ENCODE assay signal across 15 cellular contexts in the genomic region with DNA sequence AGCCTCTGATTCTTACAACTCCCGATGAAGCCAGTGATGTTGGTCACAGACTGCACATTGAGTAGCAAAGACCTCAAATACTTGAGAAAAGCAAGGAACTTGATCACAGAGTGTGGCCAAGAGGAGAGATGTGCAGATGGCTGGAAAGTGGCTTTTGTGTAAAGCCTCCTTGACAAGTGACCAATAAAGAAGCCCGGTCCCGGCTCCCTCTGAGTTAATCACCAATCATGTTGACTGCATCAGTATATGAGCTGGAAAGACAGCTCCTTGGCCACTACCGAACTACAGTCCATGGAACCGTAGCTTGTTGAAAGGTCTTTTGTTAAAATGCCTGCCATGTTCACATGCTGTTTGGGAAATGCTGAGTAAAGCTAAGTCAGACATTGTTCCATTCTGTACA. TPM values are rescaled to one million over a fixed set of nuclear protein-coding genes. Genes with fewer than 3 reads are reported as not detected.
A peak's percentile ranks its signal among the peaks of the same experiment; 100 is the strongest.
DNase-seq lines count a peak whose midpoint lies in the region; ATAC-seq and TF ChIP-seq lines count a peak whose summit lies in the region.
"Had no signal": no experiment of that assay in that cellular context is flagged by ENCODE, and none has a peak within 500 bp of the region (broad histone marks: within the 10 kb centered on the region; RNA-seq: fewer than 3 reads in every experiment).

No MANE protein-coding gene starts in this region.

- TF ChIP-seq CTCF in mammary epithelial cell (conservative IDR thresholded peaks at IDR 0.05 in 1 of 2, IDR thresholded peaks at IDR 0.05 in 1 of 2; ENCODE audit: extremely low read depth in 1 of 2, insufficient read depth in 1 of 2, low read depth in 1 of 2, low read length in 2 of 2) (no peak), CD14-positive monocyte (IDR thresholded peaks at IDR 0.05) (no peak)

- BruUV-seq in mammary epithelial cell (replicated peaks; lab: Mats Ljungman, UMichigan) = TSS peak; percentile 91

- no peaks in the 10 kb centered on the region for H3K9me3 ChIP-seq in CD4-positive, alpha-beta memory T cell (ENCODE audit: control insufficient read depth in 1 of 2, low read length in 2 of 2)
- H3K9me3 ChIP-seq in mammary epithelial cell (replicated peaks; ENCODE audit: insufficient read depth, low read length) = no peaks in the 10 kb centered on the region

- intact Hi-C loops in CD4-positive, alpha-beta memory T cell (cut with micrococcal nuclease) = no loop called here
- intact Hi-C loops in mammary epithelial cell (cut with micrococcal nuclease) (no loop called here), CD14-positive monocyte (cut with micrococcal nuclease) (no loop called here)

- peak overlapping the region in 5 of 8 donors; percentile 3 to 80 (median 43) for H3K4me3 Mint-ChIP-seq in CD4-positive, alpha-beta memory T cell
- H3K4me3 Mint-ChIP-seq in CD14-positive monocyte = no peak overlapping the region
- H3K4me3 Mint-ChIP-seq: CD8-positive, alpha-beta T cell had no signal

- no peak overlapping the region for H2AFZ ChIP-seq in mammary epithelial cell (ENCODE audit: low read depth, low read length)

- peaks cover 13 to 42% (median 19%) of the 10 kb centered on the region in 4 donors for H3K4me1 Mint-ChIP-seq in CD4-positive, alpha-beta memory T cell
- peaks cover 24% of the 10 kb centered on the region for H3K4me1 Mint-ChIP-seq in CD14-positive monocyte

- peak overlapping the region; percentile 82 to 91 (median 89) for H3K27ac Mint-ChIP-seq in CD4-positive, alpha-beta memory T cell
- no peak overlapping the region for H3K27ac Mint-ChIP-seq in CD14-positive monocyte
- H3K27ac Mint-ChIP-seq: CD8-positive, alpha-beta T cell had no signal

- WGBS in mammary epithelial cell (ENCODE audit: low coverage, missing lambda C conversion rate) = 93% methylated on average over 5 of the region's 5 CpGs

- DNase-seq in CD4-positive, alpha-beta memory T cell = no peak
- DNase-seq in mammary epithelial cell (no peak), CD14-positive monocyte (ENCODE audit: low spot score) (no peak), AG20443 (ENCODE audit: low spot score) (no peak)
- DNase-seq: activated gamma-delta T cell, foreskin melanocyte, KBM-7, NCI-H1694 had no signal

- H3K27me3 ChIP-seq in CD4-positive, alpha-beta memory T cell (ENCODE audit: insufficient read depth, low read length) = no peaks in the 10 kb centered on the region
- H3K27me3 ChIP-seq in mammary epithelial cell (ENCODE audit: insufficient read depth, low read length) = no peaks in the 10 kb centered on the region
- H3K27me3 ChIP-seq: brain microvascular endothelial cell had no signal

- CTCF ChIA-PET in CD4-positive, alpha-beta memory T cell (lab: Charles Lee; ENCODE audit: partially characterized antibody) = no interaction called here
- CTCF ChIA-PET in mammary epithelial cell (lab: Charles Lee; ENCODE audit: low non-redundant PET) = no interaction called here

- no peak overlapping the region for H3K9ac ChIP-seq in mammary epithelial cell (ENCODE audit: insufficient read depth, low read length)

- H3K27ac ChIP-seq in CD4-positive, alpha-beta memory T cell (ENCODE audit: low read depth, low read length) = peak overlapping the region; percentile 68
- peak overlapping the region; percentile 53 for H3K27ac ChIP-seq in mammary epithelial cell (ENCODE audit: insufficient read depth, low read depth, low read length)
- H3K27ac ChIP-seq: brain microvascular endothelial cell had no signal

- ATAC-seq in GM19035 (IDR thresholded peaks at IDR 0.05; ENCODE audit: unreplicated experiment) = peak; percentile 19
- peak; percentile 8 for ATAC-seq in HG03520 (IDR thresholded peaks at IDR 0.05; ENCODE audit: unreplicated experiment)
- ATAC-seq in HG02588 (IDR thresholded peaks at IDR 0.05; ENCODE audit: unreplicated experiment) = no peak
- ATAC-seq in GM21723 (IDR thresholded peaks at IDR 0.05; ENCODE audit: unreplicated experiment) = no peak
- ATAC-seq: CD8-positive, alpha-beta T cell had no signal

- H3K79me2 ChIP-seq in mammary epithelial cell (ENCODE audit: insufficient read depth, low read length) = no peaks in the 10 kb centered on the region

- dilution Hi-C loops in mammary epithelial cell (cut with HindIII; ENCODE audit: low sequenced_read_pairs) = no loop called here

- no peaks in the 10 kb centered on the region for H3K36me3 Mint-ChIP-seq in CD4-positive, alpha-beta memory T cell
- H3K36me3 Mint-ChIP-seq in CD14-positive monocyte = no peaks in the 10 kb centered on the region
- H3K36me3 Mint-ChIP-seq: CD8-positive, alpha-beta T cell had no signal

- H3K4me1 ChIP-seq in CD4-positive, alpha-beta memory T cell (ENCODE audit: insufficient read depth, low read length) = peaks cover 18% of the 10 kb centered on the region
- H3K4me1 ChIP-seq in mammary epithelial cell (ENCODE audit: insufficient read depth, low read length) = peaks cover 40% of the 10 kb centered on the region

- H4K20me1 ChIP-seq in mammary epithelial cell (ENCODE audit: insufficient read depth, low read length) = no peaks in the 10 kb centered on the region

- in situ Hi-C loops in mammary epithelial cell (cut with MboI; ENCODE audit: low sequenced_read_pairs in 2 of 2) = no loop called here

- no peak overlapping the region for H3K4me3 ChIP-seq in CD4-positive, alpha-beta memory T cell (ENCODE audit: low read length in 2 of 2)
- no peak overlapping the region for H3K4me3 ChIP-seq in mammary epithelial cell (replicated peaks in 1 of 3; ENCODE audit: insufficient read depth in 1 of 3, low read depth in 2 of 3, low read length in 3 of 3)

- POLR2A ChIA-PET in CD4-positive, alpha-beta memory T cell (lab: Charles Lee; ENCODE audit: partially characterized antibody) = no interaction called here

- H3K4me2 ChIP-seq in mammary epithelial cell (ENCODE audit: insufficient read depth, low read depth, low read length) = no peak overlapping the region

- H3K9me3 Mint-ChIP-seq in CD4-positive, alpha-beta memory T cell = peaks cover 0 to 4% (median 2%) of the 10 kb centered on the region in 8 donors
- H3K9me3 Mint-ChIP-seq in CD14-positive monocyte = peaks cover 0 to 3% (median 0%) of the 10 kb centered on the region in 7 donors
- H3K9me3 Mint-ChIP-seq: CD8-positive, alpha-beta T cell had no signal

- no peaks in the 10 kb centered on the region for H3K36me3 ChIP-seq in CD4-positive, alpha-beta memory T cell (ENCODE audit: insufficient read depth, low read length)
- H3K36me3 ChIP-seq in mammary epithelial cell (ENCODE audit: insufficient read depth, low read length) = no peaks in the 10 kb centered on the region
- H3K36me3 ChIP-seq: brain microvascular endothelial cell had no signal

- H3K27me3 Mint-ChIP-seq in CD4-positive, alpha-beta memory T cell = peaks cover 0 to 5% of the 10 kb centered on the region in 2 donors
- H3K27me3 Mint-ChIP-seq in CD14-positive monocyte (ENCODE audit: low read depth in 3 of 3) = peaks cover 16 to 28% (median 18%) of the 10 kb centered on the region in 3 donors

RNA-seq across cellular contexts. Expression of a gene that starts 19.7 kb away (rescaled TPM):
- total RNA-seq in CD4-positive, alpha-beta memory T cell = not detected
- polyA plus RNA-seq in CD4-positive, alpha-beta memory T cell = not detected
- not detected for total RNA-seq in mammary epithelial cell
- polyA plus RNA-seq in mammary epithelial cell (not detected), CD14-positive monocyte (not detected)
- polyA minus RNA-seq in mammary epithelial cell = not detected
- total RNA-seq: CD8-positive, alpha-beta T cell; NCI-H460 had no signal

RNA-seq across cellular contexts. Expression of a gene that starts 23.7 kb away (rescaled TPM):
- total RNA-seq in CD4-positive, alpha-beta memory T cell = not detected
- polyA plus RNA-seq in CD4-positive, alpha-beta memory T cell = not detected
- total RNA-seq in mammary epithelial cell = not detected
- 0.05 TPM for polyA plus RNA-seq in mammary epithelial cell
- not detected for polyA minus RNA-seq in mammary epithelial cell
- polyA plus RNA-seq in CD14-positive monocyte = not detected
- total RNA-seq: CD8-positive, alpha-beta T cell; NCI-H460 had no signal

RNA-seq across cellular contexts. Expression of a gene that starts 41.6 kb away (rescaled TPM):
- total RNA-seq in CD4-positive, alpha-beta memory T cell = under 1 TPM; 0.44 to 0.58 TPM
- not detected for polyA plus RNA-seq in CD4-positive, alpha-beta memory T cell
- total RNA-seq in mammary epithelial cell = 100 to 1,000 TPM in 1 of 2 donors, 10 to 100 TPM in 1; 30.3 to 155 TPM
- polyA plus RNA-seq in mammary epithelial cell (147 TPM), CD14-positive monocyte (1,000 to 10,000 TPM; 1,278 to 2,042 TPM)
- 116 TPM for polyA minus RNA-seq in mammary epithelial cell

RNA-seq across cellular contexts. Expression of a gene that starts 53.8 kb away (rescaled TPM):
- total RNA-seq in CD4-positive, alpha-beta memory T cell = not detected
- polyA plus RNA-seq in CD4-positive, alpha-beta memory T cell = not detected
- not detected for total RNA-seq in mammary epithelial cell
- polyA plus RNA-seq in mammary epithelial cell = not detected
- not detected for polyA minus RNA-seq in mammary epithelial cell
- not detected for polyA plus RNA-seq in CD14-positive monocyte
- total RNA-seq: CD8-positive, alpha-beta T cell; NCI-H460 had no signal

Comparison
In these comparisons a context has a peak if more than half of its experiments do, and no peak if none do; other contexts are left out.
1. H3K27ac Mint-ChIP-seq: peak in CD4-positive, alpha-beta memory T cell (7 of 7); none in CD14-positive monocyte (0 of 7).
2. H3K4me3 Mint-ChIP-seq: peak in CD4-positive, alpha-beta memory T cell (5 of 8); none in CD14-positive monocyte (0 of 2).
3. ATAC-seq: peak in GM19035 (single experiment) and HG03520 (single experiment); none in HG02588 (single experiment) and GM21723 (single experiment).
4. RNA of a gene that starts 41.6 kb away (polyA plus RNA-seq): 1,278 to 2,042 TPM in CD14-positive monocyte and 147 TPM in mammary epithelial cell (single experiment); not detected in CD4-positive, alpha-beta memory T cell; every median in the first group is over 100 times any median in the second.